In genomic region chr1:245898581-245898980, GRCh38 we compare ENCODE assay signal across 17 cellular contexts.
DNase-seq lines count a peak whose midpoint lies in the region; ATAC-seq and TF ChIP-seq lines count a peak whose summit lies in the region.
"Had no signal": no experiment of that assay in that cellular context is flagged by ENCODE, and none has a peak within 500 bp of the region (broad histone marks: within the 10 kb centered on the region; RNA-seq: fewer than 3 reads in every experiment).

No MANE protein-coding gene starts in this region.

- H3K9me3 ChIP-seq in BLaER1 treated with 17β-estradiol and CSF1 and Interleukin-3, amounts not matched to agents 10 nM and 100 nM (replicated peaks in 1 of 11), result peaks cover 14 to 35% (median 23%) of the 10 kb centered on the region in 11 experiments
- H3K9me3 ChIP-seq in Karpas-422 (ENCODE audit: low read length) (no peaks in the 10 kb centered on the region), right lobe of liver (no peaks in the 10 kb centered on the region)
- H3K9me3 ChIP-seq: HAP-1 had no signal

- intact Hi-C loops in right lobe of liver (cut with DNase I), result no loop called here

- H3K4me1 ChIP-seq in BLaER1 treated with 17β-estradiol and CSF1 and Interleukin-3, amounts not matched to agents 10 nM and 100 nM, result peaks cover 48 to 87% (median 72%) of the 10 kb centered on the region in 10 experiments
- H3K4me1 ChIP-seq in Karpas-422 (ENCODE audit: low read length) (peaks cover 60% of the 10 kb centered on the region), right lobe of liver (peaks cover 0 to 18% (median 3%) of the 10 kb centered on the region in 4 donors)
- H3K4me1 ChIP-seq: HAP-1 had no signal

- H4K20me1 ChIP-seq in BLaER1 treated with 17β-estradiol and CSF1 and Interleukin-3, amounts not matched to agents 10 nM and 100 nM, result no peaks in the 10 kb centered on the region
- H4K20me1 ChIP-seq in Karpas-422 (ENCODE audit: insufficient read depth, low read depth, low read length), result no peaks in the 10 kb centered on the region
- H4K20me1 ChIP-seq: BLaER1 had no signal

- H3K36me3 ChIP-seq in BLaER1 treated with 17β-estradiol and CSF1 and Interleukin-3, amounts not matched to agents 10 nM and 100 nM, result peaks cover 0 to 18% (median 8%) of the 10 kb centered on the region in 11 experiments; a peak in 13 of 22 replicates
- H3K36me3 ChIP-seq in Karpas-422 (ENCODE audit: insufficient read depth, low read length) (peaks cover 3% of the 10 kb centered on the region), right lobe of liver (no peaks in the 10 kb centered on the region)
- H3K36me3 ChIP-seq: HAP-1 had no signal

- H3K79me2 ChIP-seq in Karpas-422 (ENCODE audit: low read length), result no peaks in the 10 kb centered on the region

- no peak overlapping the region for H3K9ac ChIP-seq in BLaER1 treated with 17β-estradiol and CSF1 and Interleukin-3, amounts not matched to agents 10 nM and 100 nM
- no peak overlapping the region for H3K9ac ChIP-seq in Karpas-422 (ENCODE audit: low read length)
- H3K9ac ChIP-seq: BLaER1, GM23248 had no signal

- no peak for TF ChIP-seq CTCF in right lobe of liver (IDR thresholded peaks at IDR 0.05)

- no peaks in the 10 kb centered on the region for H3K27me3 ChIP-seq in BLaER1 treated with 17β-estradiol and CSF1 and Interleukin-3, amounts not matched to agents 10 nM and 100 nM
- H3K27me3 ChIP-seq in Karpas-422 (ENCODE audit: low read length) (no peaks in the 10 kb centered on the region), right lobe of liver (no peaks in the 10 kb centered on the region)
- H3K27me3 ChIP-seq: BLaER1 had no signal

- no peak overlapping the region for H3K4me3 ChIP-seq in BLaER1 treated with 17β-estradiol and CSF1 and Interleukin-3, amounts not matched to agents 10 nM and 100 nM
- H3K4me3 ChIP-seq in Karpas-422 (ENCODE audit: low read length) (no peak overlapping the region), right lobe of liver (no peak overlapping the region)
- H3K4me3 ChIP-seq: BLaER1, GM23248, HAP-1 had no signal

- peak overlapping the region in 5 of 11 experiments; percentile 21 to 96 (median 93); a peak in 7 of 22 replicates for H3K27ac ChIP-seq in BLaER1 treated with 17β-estradiol and CSF1 and Interleukin-3, amounts not matched to agents 10 nM and 100 nM
- H3K27ac ChIP-seq in Karpas-422 (ENCODE audit: low read length) (peak overlapping the region; percentile 3; the same call in 1 of the 2 replicates), right lobe of liver (peak overlapping the region in 2 of 3 donors; percentile 24 to 50)
- H3K27ac ChIP-seq: BLaER1, GM23248 had no signal

- peak; percentile 80 to 90 (median 86) for ATAC-seq in right lobe of liver
- ATAC-seq: CD8-positive, alpha-beta T cell had no signal

- peak overlapping the region in 8 of 11 experiments; percentile 26 to 88 (median 45); a peak in 15 of 22 replicates for H3K4me2 ChIP-seq in BLaER1 treated with 17β-estradiol and CSF1 and Interleukin-3, amounts not matched to agents 10 nM and 100 nM
- H3K4me2 ChIP-seq in Karpas-422 (ENCODE audit: low read depth, low read length, poor library complexity, severe bottlenecking), result peak overlapping the region; percentile 20
- H3K4me2 ChIP-seq: BLaER1 had no signal

- no peak for TF ChIP-seq POLR2A in right lobe of liver (IDR thresholded peaks at IDR 0.05)

- 40% methylated on average over 2 of the region's 2 CpGs for WGBS in right lobe of liver (ENCODE audit: insufficient coverage, low coverage, low lambda C conversion rate, missing lambda C conversion rate)

- no peak for DNase-seq in Karpas-422
- DNase-seq in fibroblast of gingiva (ENCODE audit: low read depth), result peak; percentile 68
- no peak for DNase-seq in right lobe of liver
- no peak for DNase-seq in Kasumi-1 (lab: John Stamatoyannopoulos, UW)
- no peak for DNase-seq in T-helper 1 cell
- DNase-seq in globus pallidus (ENCODE audit: low spot score), result no peak
- DNase-seq: 8988T; Calu3; CD8-positive, alpha-beta T cell; DMS 273 treated with DMSO at 0.1 percent for 48 hours; DMS53; DND-41; GM23248; IMR-90 had no signal

- H3K9me2 ChIP-seq in Karpas-422 (replicated peaks; ENCODE audit: insufficient read depth, low read length), result no peaks in the 10 kb centered on the region

- no peak overlapping the region for H2AFZ ChIP-seq in Karpas-422 (ENCODE audit: low read length)
- H2AFZ ChIP-seq: GM23248 had no signal
